In the genomic region with DNA sequence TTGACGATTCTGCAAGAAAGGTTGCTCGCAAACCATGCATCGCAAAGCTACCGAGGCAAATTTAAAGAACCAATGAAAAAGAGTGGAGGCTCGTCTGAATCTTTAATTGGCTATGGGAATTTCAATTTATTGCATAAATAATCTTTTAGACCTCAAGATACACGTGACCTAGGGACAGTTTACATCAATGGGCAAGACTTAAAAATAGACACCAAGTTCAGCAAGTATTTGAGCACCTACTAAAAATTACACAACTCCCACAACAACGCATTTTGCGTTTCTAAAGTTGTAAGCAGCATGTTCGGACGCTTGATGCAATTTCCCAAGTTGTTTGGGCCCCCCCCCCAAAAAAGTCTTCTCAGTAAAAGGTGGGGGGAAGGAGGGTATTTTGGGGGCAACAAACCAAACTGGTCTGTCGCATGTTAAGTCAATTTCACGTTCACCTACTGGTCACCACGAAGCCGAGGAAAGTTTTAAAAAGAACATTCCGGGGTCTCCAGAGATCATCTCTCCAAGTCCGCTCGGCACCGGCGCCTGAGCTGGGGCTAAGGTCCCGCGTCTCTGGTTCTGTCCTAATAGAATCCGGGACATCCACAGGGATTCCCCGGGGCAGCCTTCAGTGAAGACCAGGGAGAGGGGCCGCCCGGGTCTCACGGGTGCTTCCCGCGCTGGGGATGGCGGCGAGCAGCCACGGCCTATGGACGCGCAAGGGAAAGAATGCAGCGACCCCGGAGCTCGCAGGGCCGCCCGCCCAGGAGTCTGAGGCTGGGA, we compare ENCODE assay signal across 1 cellular context.
A peak's percentile ranks its signal among the peaks of the same experiment; 100 is the strongest.
TF ChIP-seq lines count a peak whose summit lies in the region.

No MANE protein-coding gene starts in this region.

TF ChIP-seq in HepG2, 621 proteins besides CTCF, POLR2A, EP300 and RAD21 (continues in another document):
- no peak for TF ChIP-seq PHB2 (IDR thresholded peaks at IDR 0.05; ENCODE audit: partially characterized antibody)
- TF ChIP-seq ZNF3 (CRISPR knock-in tag; IDR thresholded peaks at IDR 0.05) = 0 out of 2 replicates have a peak, but pooled peaks have one; percentile 13
- TF ChIP-seq, protein P1, sequence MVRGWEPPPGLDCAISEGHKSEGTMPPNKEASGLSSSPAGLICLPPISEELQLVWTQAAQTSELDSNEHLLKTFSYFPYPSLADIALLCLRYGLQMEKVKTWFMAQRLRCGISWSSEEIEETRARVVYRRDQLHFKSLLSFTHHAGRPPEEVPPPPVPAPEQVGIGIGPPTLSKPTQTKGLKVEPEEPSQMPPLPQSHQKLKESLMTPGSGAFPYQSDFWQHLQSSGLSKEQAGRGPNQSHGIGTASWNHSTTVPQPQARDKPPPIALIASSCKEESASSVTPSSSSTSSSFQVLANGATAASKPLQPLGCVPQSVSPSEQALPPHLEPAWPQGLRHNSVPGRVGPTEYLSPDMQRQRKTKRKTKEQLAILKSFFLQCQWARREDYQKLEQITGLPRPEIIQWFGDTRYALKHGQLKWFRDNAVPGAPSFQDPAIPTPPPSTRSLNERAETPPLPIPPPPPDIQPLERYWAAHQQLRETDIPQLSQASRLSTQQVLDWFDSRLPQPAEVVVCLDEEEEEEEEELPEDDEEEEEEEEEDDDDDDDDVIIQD (CRISPR knock-in tag; IDR thresholded peaks at IDR 0.05; ENCODE audit: low read depth) = 0 out of 2 replicates have a peak, but pooled peaks have one; percentile 28
- TF ChIP-seq ZNF143 (CRISPR knock-in tag; IDR thresholded peaks at IDR 0.05) = no peak
- TF ChIP-seq ERF (CRISPR knock-in tag; IDR thresholded peaks at IDR 0.05) = peak; percentile 15; the same call in 1 of the 2 replicates
- TF ChIP-seq U2AF2 (IDR thresholded peaks at IDR 0.05; ENCODE audit: low read depth, low read length) = 0 out of 2 replicates have a peak, but pooled peaks have one; percentile 29
- peak; percentile 54; the same call in 1 of the 2 replicates for TF ChIP-seq ZFYVE20 (CRISPR knock-in tag; IDR thresholded peaks at IDR 0.05; ENCODE audit: borderline replicate concordance, low read depth)
- TF ChIP-seq CEBPG (CRISPR knock-in tag; IDR thresholded peaks at IDR 0.05) = peak; percentile 1; the same call in 1 of the 2 replicates
- TF ChIP-seq NAIF1 (CRISPR knock-in tag; IDR thresholded peaks at IDR 0.05; ENCODE audit: borderline replicate concordance) = 0 out of 2 replicates have a peak, but pooled peaks have one; percentile 2
- 0 out of 2 replicates have a peak, but pooled peaks have one; percentile 1 for TF ChIP-seq MEIS2 (CRISPR knock-in tag; IDR thresholded peaks at IDR 0.05)
- TF ChIP-seq, protein P2, sequence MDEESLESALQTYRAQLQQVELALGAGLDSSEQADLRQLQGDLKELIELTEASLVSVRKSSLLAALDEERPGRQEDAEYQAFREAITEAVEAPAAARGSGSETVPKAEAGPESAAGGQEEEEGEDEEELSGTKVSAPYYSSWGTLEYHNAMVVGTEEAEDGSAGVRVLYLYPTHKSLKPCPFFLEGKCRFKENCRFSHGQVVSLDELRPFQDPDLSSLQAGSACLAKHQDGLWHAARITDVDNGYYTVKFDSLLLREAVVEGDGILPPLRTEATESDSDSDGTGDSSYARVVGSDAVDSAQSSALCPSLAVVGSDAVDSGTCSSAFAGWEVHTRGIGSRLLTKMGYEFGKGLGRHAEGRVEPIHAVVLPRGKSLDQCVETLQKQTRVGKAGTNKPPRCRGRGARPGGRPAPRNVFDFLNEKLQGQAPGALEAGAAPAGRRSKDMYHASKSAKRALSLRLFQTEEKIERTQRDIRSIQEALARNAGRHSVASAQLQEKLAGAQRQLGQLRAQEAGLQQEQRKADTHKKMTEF (CRISPR knock-in tag; IDR thresholded peaks at IDR 0.05) = no peak
- TF ChIP-seq, protein P3, sequence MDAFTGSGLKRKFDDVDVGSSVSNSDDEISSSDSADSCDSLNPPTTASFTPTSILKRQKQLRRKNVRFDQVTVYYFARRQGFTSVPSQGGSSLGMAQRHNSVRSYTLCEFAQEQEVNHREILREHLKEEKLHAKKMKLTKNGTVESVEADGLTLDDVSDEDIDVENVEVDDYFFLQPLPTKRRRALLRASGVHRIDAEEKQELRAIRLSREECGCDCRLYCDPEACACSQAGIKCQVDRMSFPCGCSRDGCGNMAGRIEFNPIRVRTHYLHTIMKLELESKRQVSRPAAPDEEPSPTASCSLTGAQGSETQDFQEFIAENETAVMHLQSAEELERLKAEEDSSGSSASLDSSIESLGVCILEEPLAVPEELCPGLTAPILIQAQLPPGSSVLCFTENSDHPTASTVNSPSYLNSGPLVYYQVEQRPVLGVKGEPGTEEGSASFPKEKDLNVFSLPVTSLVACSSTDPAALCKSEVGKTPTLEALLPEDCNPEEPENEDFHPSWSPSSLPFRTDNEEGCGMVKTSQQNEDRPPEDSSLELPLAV (CRISPR knock-in tag; conservative IDR thresholded peaks at IDR 0.05; ENCODE audit: low read depth) = no peak
- TF ChIP-seq EEA1 (CRISPR knock-in tag; IDR thresholded peaks at IDR 0.05; ENCODE audit: borderline replicate concordance) = peak; percentile 16; the same call in 1 of the 2 replicates
- TF ChIP-seq BORCS8-MEF2B (CRISPR knock-in tag; IDR thresholded peaks at IDR 0.05) = no peak
- no peak for TF ChIP-seq ZNF331 (CRISPR knock-in tag; IDR thresholded peaks at IDR 0.05)
- peak; percentile 46 for TF ChIP-seq RBM22 (optimal IDR thresholded peaks at IDR 0.05; ENCODE audit: low read length)
- no peak for TF ChIP-seq ZNF12 (CRISPR knock-in tag; IDR thresholded peaks at IDR 0.05)
- TF ChIP-seq, protein P4, sequence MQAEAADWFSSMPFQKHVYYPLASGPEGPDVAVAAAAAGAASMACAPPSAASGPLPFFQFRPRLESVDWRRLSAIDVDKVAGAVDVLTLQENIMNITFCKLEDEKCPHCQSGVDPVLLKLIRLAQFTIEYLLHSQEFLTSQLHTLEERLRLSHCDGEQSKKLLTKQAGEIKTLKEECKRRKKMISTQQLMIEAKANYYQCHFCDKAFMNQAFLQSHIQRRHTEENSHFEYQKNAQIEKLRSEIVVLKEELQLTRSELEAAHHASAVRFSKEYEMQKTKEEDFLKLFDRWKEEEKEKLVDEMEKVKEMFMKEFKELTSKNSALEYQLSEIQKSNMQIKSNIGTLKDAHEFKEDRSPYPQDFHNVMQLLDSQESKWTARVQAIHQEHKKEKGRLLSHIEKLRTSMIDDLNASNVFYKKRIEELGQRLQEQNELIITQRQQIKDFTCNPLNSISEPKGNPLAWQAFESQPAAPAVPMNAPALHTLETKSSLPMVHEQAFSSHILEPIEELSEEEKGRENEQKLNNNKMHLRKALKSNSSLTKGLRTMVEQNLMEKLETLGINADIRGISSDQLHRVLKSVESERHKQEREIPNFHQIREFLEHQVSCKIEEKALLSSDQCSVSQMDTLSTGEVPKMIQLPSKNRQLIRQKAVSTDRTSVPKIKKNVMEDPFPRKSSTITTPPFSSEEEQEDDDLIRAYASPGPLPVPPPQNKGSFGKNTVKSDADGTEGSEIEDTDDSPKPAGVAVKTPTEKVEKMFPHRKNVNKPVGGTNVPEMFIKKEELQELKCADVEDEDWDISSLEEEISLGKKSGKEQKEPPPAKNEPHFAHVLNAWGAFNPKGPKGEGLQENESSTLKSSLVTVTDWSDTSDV (CRISPR knock-in tag; IDR thresholded peaks at IDR 0.05) = peak; percentile 23; the same call in 1 of the 2 replicates
- TF ChIP-seq ZNF850 (CRISPR knock-in tag; conservative IDR thresholded peaks at IDR 0.05) = 0 out of 2 replicates have a peak, but pooled peaks have one; percentile 16
- TF ChIP-seq, protein P5, sequence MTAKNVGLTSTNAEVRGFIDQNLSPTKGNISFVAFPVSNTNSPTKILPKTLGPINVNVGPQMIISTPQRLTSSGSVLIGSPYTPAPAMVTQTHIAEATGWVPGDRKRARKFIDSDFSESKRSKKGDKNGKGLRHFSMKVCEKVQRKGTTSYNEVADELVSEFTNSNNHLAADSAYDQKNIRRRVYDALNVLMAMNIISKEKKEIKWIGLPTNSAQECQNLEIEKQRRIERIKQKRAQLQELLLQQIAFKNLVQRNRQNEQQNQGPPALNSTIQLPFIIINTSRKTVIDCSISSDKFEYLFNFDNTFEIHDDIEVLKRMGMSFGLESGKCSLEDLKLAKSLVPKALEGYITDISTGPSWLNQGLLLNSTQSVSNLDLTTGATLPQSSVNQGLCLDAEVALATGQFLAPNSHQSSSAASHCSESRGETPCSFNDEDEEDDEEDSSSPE (CRISPR knock-in tag; IDR thresholded peaks at IDR 0.05) = no peak
- TF ChIP-seq, protein P6, sequence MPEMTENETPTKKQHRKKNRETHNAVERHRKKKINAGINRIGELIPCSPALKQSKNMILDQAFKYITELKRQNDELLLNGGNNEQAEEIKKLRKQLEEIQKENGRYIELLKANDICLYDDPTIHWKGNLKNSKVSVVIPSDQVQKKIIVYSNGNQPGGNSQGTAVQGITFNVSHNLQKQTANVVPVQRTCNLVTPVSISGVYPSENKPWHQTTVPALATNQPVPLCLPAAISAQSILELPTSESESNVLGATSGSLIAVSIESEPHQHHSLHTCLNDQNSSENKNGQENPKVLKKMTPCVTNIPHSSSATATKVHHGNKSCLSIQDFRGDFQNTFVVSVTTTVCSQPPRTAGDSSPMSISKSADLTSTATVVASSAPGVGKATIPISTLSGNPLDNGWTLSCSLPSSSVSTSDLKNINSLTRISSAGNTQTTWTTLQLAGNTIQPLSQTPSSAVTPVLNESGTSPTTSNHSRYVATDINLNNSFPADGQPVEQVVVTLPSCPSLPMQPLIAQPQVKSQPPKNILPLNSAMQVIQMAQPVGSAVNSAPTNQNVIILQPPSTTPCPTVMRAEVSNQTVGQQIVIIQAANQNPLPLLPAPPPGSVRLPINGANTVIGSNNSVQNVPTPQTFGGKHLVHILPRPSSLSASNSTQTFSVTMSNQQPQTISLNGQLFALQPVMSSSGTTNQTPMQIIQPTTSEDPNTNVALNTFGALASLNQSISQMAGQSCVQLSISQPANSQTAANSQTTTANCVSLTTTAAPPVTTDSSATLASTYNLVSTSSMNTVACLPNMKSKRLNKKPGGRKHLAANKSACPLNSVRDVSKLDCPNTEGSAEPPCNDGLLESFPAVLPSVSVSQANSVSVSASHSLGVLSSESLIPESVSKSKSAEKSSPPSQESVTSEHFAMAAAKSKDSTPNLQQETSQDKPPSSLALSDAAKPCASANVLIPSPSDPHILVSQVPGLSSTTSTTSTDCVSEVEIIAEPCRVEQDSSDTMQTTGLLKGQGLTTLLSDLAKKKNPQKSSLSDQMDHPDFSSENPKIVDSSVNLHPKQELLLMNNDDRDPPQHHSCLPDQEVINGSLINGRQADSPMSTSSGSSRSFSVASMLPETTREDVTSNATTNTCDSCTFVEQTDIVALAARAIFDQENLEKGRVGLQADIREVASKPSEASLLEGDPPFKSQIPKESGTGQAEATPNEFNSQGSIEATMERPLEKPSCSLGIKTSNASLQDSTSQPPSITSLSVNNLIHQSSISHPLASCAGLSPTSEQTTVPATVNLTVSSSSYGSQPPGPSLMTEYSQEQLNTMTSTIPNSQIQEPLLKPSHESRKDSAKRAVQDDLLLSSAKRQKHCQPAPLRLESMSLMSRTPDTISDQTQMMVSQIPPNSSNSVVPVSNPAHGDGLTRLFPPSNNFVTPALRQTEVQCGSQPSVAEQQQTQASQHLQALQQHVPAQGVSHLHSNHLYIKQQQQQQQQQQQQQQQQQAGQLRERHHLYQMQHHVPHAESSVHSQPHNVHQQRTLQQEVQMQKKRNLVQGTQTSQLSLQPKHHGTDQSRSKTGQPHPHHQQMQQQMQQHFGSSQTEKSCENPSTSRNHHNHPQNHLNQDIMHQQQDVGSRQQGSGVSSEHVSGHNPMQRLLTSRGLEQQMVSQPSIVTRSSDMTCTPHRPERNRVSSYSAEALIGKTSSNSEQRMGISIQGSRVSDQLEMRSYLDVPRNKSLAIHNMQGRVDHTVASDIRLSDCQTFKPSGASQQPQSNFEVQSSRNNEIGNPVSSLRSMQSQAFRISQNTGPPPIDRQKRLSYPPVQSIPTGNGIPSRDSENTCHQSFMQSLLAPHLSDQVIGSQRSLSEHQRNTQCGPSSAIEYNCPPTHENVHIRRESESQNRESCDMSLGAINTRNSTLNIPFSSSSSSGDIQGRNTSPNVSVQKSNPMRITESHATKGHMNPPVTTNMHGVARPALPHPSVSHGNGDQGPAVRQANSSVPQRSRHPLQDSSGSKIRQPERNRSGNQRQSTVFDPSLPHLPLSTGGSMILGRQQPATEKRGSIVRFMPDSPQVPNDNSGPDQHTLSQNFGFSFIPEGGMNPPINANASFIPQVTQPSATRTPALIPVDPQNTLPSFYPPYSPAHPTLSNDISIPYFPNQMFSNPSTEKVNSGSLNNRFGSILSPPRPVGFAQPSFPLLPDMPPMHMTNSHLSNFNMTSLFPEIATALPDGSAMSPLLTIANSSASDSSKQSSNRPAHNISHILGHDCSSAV (CRISPR knock-in tag; IDR thresholded peaks at IDR 0.05; ENCODE audit: borderline replicate concordance) = 0 out of 2 replicates have a peak, but pooled peaks have one; percentile 6
- TF ChIP-seq, protein P7, sequence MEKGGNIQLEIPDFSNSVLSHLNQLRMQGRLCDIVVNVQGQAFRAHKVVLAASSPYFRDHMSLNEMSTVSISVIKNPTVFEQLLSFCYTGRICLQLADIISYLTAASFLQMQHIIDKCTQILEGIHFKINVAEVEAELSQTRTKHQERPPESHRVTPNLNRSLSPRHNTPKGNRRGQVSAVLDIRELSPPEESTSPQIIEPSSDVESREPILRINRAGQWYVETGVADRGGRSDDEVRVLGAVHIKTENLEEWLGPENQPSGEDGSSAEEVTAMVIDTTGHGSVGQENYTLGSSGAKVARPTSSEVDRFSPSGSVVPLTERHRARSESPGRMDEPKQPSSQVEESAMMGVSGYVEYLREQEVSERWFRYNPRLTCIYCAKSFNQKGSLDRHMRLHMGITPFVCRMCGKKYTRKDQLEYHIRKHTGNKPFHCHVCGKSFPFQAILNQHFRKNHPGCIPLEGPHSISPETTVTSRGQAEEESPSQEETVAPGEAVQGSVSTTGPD (CRISPR knock-in tag; IDR thresholded peaks at IDR 0.05) = 0 out of 2 replicates have a peak, but pooled peaks have one; percentile 67
- TF ChIP-seq ZNF317 (CRISPR knock-in tag; IDR thresholded peaks at IDR 0.05) = peak; percentile 32; the same call in 1 of the 2 replicates
- TF ChIP-seq NFYB (CRISPR knock-in tag; IDR thresholded peaks at IDR 0.05) = no peak
- TF ChIP-seq, protein P8, sequence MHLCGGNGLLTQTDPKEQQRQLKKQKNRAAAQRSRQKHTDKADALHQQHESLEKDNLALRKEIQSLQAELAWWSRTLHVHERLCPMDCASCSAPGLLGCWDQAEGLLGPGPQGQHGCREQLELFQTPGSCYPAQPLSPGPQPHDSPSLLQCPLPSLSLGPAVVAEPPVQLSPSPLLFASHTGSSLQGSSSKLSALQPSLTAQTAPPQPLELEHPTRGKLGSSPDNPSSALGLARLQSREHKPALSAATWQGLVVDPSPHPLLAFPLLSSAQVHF (CRISPR knock-in tag; IDR thresholded peaks at IDR 0.05) = no peak
- no peak for TF ChIP-seq LCORL (IDR thresholded peaks at IDR 0.05)
- peak; percentile 42; the same call in 1 of the 2 replicates for TF ChIP-seq LCORL (CRISPR knock-in tag; IDR thresholded peaks at IDR 0.05)
- peak; percentile 0 for TF ChIP-seq ZSCAN25 (CRISPR knock-in tag; IDR thresholded peaks at IDR 0.05)
- TF ChIP-seq ZNF652 (CRISPR knock-in tag; IDR thresholded peaks at IDR 0.05; ENCODE audit: borderline replicate concordance, low read depth) = 0 out of 2 replicates have a peak, but pooled peaks have one; percentile 17
- no peak for TF ChIP-seq ZFP90 (CRISPR knock-in tag; IDR thresholded peaks at IDR 0.05; ENCODE audit: borderline replicate concordance)
- TF ChIP-seq, protein P9, sequence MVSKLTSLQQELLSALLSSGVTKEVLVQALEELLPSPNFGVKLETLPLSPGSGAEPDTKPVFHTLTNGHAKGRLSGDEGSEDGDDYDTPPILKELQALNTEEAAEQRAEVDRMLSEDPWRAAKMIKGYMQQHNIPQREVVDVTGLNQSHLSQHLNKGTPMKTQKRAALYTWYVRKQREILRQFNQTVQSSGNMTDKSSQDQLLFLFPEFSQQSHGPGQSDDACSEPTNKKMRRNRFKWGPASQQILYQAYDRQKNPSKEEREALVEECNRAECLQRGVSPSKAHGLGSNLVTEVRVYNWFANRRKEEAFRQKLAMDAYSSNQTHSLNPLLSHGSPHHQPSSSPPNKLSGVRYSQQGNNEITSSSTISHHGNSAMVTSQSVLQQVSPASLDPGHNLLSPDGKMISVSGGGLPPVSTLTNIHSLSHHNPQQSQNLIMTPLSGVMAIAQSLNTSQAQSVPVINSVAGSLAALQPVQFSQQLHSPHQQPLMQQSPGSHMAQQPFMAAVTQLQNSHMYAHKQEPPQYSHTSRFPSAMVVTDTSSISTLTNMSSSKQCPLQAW (CRISPR knock-in tag; IDR thresholded peaks at IDR 0.05) = no peak
